Comparison of ENCODE assay signal across 23 cellular contexts in the genomic region with DNA sequence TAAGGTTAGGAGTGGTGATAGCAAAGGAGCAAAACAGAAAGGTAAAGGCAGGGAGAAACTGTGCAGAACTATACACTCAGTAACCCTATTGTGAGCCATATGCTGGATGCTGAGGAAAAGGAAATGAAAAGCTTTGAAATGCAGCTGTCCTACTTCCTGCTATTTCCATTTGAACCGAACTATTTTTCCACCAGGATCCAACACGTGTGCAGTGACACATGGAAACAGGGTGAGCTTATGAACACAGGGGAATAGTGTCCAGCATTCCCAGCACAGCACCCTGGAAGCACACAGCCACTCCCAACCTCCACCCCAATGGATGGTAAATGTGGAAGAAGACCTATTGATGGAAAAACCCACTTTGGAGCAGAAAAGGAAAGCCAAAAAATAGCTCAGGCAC.
"Had no signal": no experiment of that assay in that cellular context is flagged by ENCODE, and none has a peak within 500 bp of the region (broad histone marks: within the 10 kb centered on the region; RNA-seq: fewer than 3 reads in every experiment).

No MANE protein-coding gene starts in this region.

- FAIRE-seq: endometrium had no signal

- DNase-seq: activated B cell treated with CpG ODN at 0.5 μM for 24 hours; activated CD4-positive, alpha-beta T cell treated with anti-CD3 and anti-CD28 coated beads for 36 hours; activated CD4-positive, alpha-beta T cell treated with anti-CD3 and anti-CD28 coated beads, Interleukin-2, amount 50 U/mL, for 4 hours; activated CD8-positive, alpha-beta memory T cell treated with anti-CD3 and anti-CD28 coated beads, Interleukin-2, amount 50 U/mL, for 48 hours; activated naive CD4-positive, alpha-beta T cell; activated naive CD8-positive, alpha-beta T cell treated with anti-CD3 and anti-CD28 coated beads for 36 hours; activated T-cell treated with anti-CD3 and anti-CD28 coated beads, Interleukin-2, amount 50 U/mL, for 4 hours; cerebellar nuclear complex; cortex of kidney; effector CD4-positive, alpha-beta T cell; gastrocnemius medialis; heart left ventricle; islet precursor cell; lower lobe of right lung; naive thymus-derived CD8-positive, alpha-beta T cell; stimulated activated CD4-positive, alpha-beta T cell treated with anti-CD3 and anti-CD28 coated beads, Interleukin-4, amount 100 ng/mL, for 24 hours; stimulated activated naive CD8-positive, alpha-beta T cell treated with anti-CD3 and anti-CD28 coated beads, Interleukin-15, Interleukin-2, amounts not matched to agents 100 U/mL and 50 U/mL, for 24 hours; T-helper 9 cell; upper lobe of left lung had no signal

- H3K27me3 ChIP-seq: breast epithelium, gastrocnemius medialis, heart left ventricle, right atrium auricular region, upper lobe of left lung had no signal

- H3K4me3 ChIP-seq: breast epithelium, gastrocnemius medialis, heart left ventricle, lower lobe of right lung, prostate gland, right atrium auricular region, upper lobe of left lung had no signal

- ATAC-seq: activated CD4-positive, alpha-beta T cell treated with anti-CD3 and anti-CD28 coated beads for 36 hours; activated T-cell treated with anti-CD3 and anti-CD28 coated beads, Interleukin-2, amount 50 U/mL, for 4 hours; gastrocnemius medialis; lower lobe of right lung; naive thymus-derived CD8-positive, alpha-beta T cell; stimulated activated naive CD8-positive, alpha-beta T cell treated with anti-CD3 and anti-CD28 coated beads, Interleukin-15, Interleukin-2, amounts not matched to agents 100 U/mL and 50 U/mL, for 24 hours had no signal

- H3K9me3 ChIP-seq: breast epithelium, gastrocnemius medialis, heart left ventricle, lower lobe of right lung, prostate gland, right atrium auricular region, upper lobe of left lung had no signal

- H3K36me3 ChIP-seq: breast epithelium, gastrocnemius medialis, heart left ventricle, lower lobe of right lung, prostate gland, right atrium auricular region, upper lobe of left lung had no signal

- H3K27ac ChIP-seq: breast epithelium, gastrocnemius medialis, heart left ventricle, lower lobe of right lung, prostate gland, right atrium auricular region, upper lobe of left lung had no signal

- H3K4me1 ChIP-seq: breast epithelium, lower lobe of right lung, prostate gland, upper lobe of left lung had no signal
